20 cellular contexts compared by ENCODE assay signal in the genomic region with DNA sequence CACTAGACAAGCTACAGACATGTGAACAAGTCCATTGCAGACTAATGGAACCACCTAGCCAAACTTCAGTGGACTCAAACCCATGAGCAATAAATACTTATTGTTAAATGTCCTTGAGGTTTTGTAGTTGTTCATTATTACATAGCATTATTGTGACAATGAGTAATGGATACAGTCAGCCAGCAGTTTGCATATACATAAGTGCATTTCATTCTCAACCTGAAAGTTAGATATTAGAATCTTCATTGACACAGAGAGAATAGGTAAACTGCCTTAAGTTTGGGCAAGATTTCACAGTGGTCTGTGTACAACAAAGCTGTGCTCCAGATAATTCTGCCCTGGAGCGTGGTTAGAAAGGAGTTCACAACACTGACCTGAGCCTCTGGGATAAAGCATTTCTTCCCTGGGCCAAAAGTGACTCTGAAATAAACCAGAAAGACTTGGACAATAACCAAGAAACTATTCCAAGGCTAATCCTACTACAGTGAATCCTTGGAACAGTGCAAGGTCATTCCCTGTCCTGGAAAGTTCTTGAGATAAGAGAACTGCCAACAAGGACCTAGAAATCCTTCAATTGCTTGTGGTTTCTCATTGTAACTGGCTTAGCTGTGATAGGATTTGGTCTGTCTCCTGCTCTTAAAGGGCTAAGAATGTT.
DNase-seq lines count a peak whose midpoint lies in the region; ATAC-seq and TF ChIP-seq lines count a peak whose summit lies in the region.
"Had no signal": no experiment of that assay in that cellular context is flagged by ENCODE, and none has a peak within 500 bp of the region (broad histone marks: within the 10 kb centered on the region; RNA-seq: fewer than 3 reads in every experiment).

No MANE protein-coding gene starts in this region.

- H3K4me3 Mint-ChIP-seq in GM23338 = no peak overlapping the region
- H3K4me3 Mint-ChIP-seq: B cell, H9 had no signal

- H3K4me1 ChIP-seq in GM23338 (ENCODE audit: insufficient read depth) = no peaks in the 10 kb centered on the region
- peaks cover 7% of the 10 kb centered on the region for H3K4me1 ChIP-seq in ovary (ENCODE audit: insufficient read depth)
- H3K4me1 ChIP-seq: SJCRH30 had no signal

- H3K9me3 ChIP-seq in ovary = no peaks in the 10 kb centered on the region
- H3K9me3 ChIP-seq: SJCRH30 had no signal

- WGBS in ovary, 3 donors = 4 to 21% (median 13%) methylated on average over 1 of the region's 1 CpG

- H3K36me3 ChIP-seq in GM23338 (ENCODE audit: insufficient read depth) (no peaks in the 10 kb centered on the region), ovary (no peaks in the 10 kb centered on the region)
- H3K36me3 ChIP-seq: SJCRH30 had no signal

- H3K27me3 Mint-ChIP-seq in GM23338 (ENCODE audit: insufficient read depth, low read depth, poor library complexity) = peaks cover 2% of the 10 kb centered on the region

- H4K20me1 ChIP-seq in GM23338 (replicated peaks; ENCODE audit: insufficient read depth) = no peaks in the 10 kb centered on the region

- DNase-seq in NCI-H82 (lab: John Stamatoyannopoulos, UW) (peak; percentile 15), NCI-H82 treated with DMSO at 0.1 percent for 48 hours (lab: John Stamatoyannopoulos, UW; ENCODE audit: unreplicated experiment) (no peak), GM23338 (ENCODE audit: low spot score) (no peak), astrocyte of the spinal cord (ENCODE audit: low read depth, low spot score) (peak; percentile 16), ovary (peak in 1 of 5 donors; percentile 36), RKO (ENCODE audit: low spot score) (no peak)
- no peak for DNase-seq in effector CD8-positive, alpha-beta T cell (lab: John Stamatoyannopoulos, UW)
- DNase-seq: DMS79 treated with DMSO at 0.1 percent for 48 hours, H9, MV-4-11, NCI-H1694 treated with DMSO at 0.1 percent for 48 hours, NCI-H2107, NCI-H510A treated with DMSO at 0.1 percent for 48 hours, NCI-H774, SJCRH30 had no signal

- H3K27me3 ChIP-seq in GM23338 (ENCODE audit: insufficient read depth) (no peaks in the 10 kb centered on the region), ovary (no peaks in the 10 kb centered on the region)
- H3K27me3 ChIP-seq: SJCRH30 had no signal

- no peak for TF ChIP-seq POLR2A in ovary (IDR thresholded peaks at IDR 0.05)

- no peak overlapping the region for H3K27ac ChIP-seq in GM23338 (ENCODE audit: low read depth)
- peak overlapping the region; percentile 44 to 57 for H3K27ac ChIP-seq in ovary
- H3K27ac ChIP-seq: 22Rv1, KMS-11, RWPE1, SJCRH30 had no signal

- no peaks in the 10 kb centered on the region for H3K79me2 ChIP-seq in GM23338 (replicated peaks; ENCODE audit: insufficient read depth)

- H3K4me2 ChIP-seq in GM23338 = no peak overlapping the region
- H3K4me2 ChIP-seq: KMS-11 had no signal

- H3K27ac Mint-ChIP-seq in GM23338 = no peak overlapping the region
- H3K27ac Mint-ChIP-seq: B cell, H9 had no signal

- H3F3A ChIP-seq in GM23338 (replicated peaks; ENCODE audit: low read depth) = no peaks in the 10 kb centered on the region

- 0 out of 3 replicates have a peak, but pooled peaks cover 3% of the 10 kb centered on the region for H3K4me1 Mint-ChIP-seq in GM23338
- H3K4me1 Mint-ChIP-seq: B cell had no signal

- ATAC-seq in GM23338 (no peak), GM21390 (IDR thresholded peaks at IDR 0.05; ENCODE audit: unreplicated experiment) (no peak)

- H3K9me2 ChIP-seq in GM23338 (ENCODE audit: insufficient read depth) = peaks cover 20% of the 10 kb centered on the region

- H3K4me3 ChIP-seq in GM23338 = no peak overlapping the region
- no peak overlapping the region for H3K4me3 ChIP-seq in astrocyte of the spinal cord (ENCODE audit: low read depth, low read length)
- no peak overlapping the region for H3K4me3 ChIP-seq in ovary
- H3K4me3 ChIP-seq: SJCRH30 had no signal

- no peak for TF ChIP-seq CTCF in GM23338 (conservative IDR thresholded peaks at IDR 0.05; ENCODE audit: low read depth in 2 of 2)
- TF ChIP-seq CTCF in astrocyte of the spinal cord (IDR thresholded peaks at IDR 0.05; ENCODE audit: low read depth, low read length) = no peak
- no peak for TF ChIP-seq CTCF in ovary (IDR thresholded peaks at IDR 0.05)

- no peaks in the 10 kb centered on the region for H3K36me3 Mint-ChIP-seq in GM23338 (ENCODE audit: low read depth)

- intact Hi-C loops in ovary (cut with DNase I) = no loop called here

- peak overlapping the region; percentile 23; the same call in 1 of the 2 replicates for H2AFZ ChIP-seq in GM23338

- H3K9me3 Mint-ChIP-seq in GM23338 = no peaks in the 10 kb centered on the region

- TF ChIP-seq EP300 in ovary (IDR thresholded peaks at IDR 0.05) = no peak

- in situ Hi-C loops in astrocyte of the spinal cord (cut with HindIII; ENCODE audit: low sequenced_read_pairs) = no loop called here

TF ChIP-seq in GM23338, 12 proteins besides CTCF, POLR2A, EP300 and RAD21:
- TF ChIP-seq, protein P1, sequence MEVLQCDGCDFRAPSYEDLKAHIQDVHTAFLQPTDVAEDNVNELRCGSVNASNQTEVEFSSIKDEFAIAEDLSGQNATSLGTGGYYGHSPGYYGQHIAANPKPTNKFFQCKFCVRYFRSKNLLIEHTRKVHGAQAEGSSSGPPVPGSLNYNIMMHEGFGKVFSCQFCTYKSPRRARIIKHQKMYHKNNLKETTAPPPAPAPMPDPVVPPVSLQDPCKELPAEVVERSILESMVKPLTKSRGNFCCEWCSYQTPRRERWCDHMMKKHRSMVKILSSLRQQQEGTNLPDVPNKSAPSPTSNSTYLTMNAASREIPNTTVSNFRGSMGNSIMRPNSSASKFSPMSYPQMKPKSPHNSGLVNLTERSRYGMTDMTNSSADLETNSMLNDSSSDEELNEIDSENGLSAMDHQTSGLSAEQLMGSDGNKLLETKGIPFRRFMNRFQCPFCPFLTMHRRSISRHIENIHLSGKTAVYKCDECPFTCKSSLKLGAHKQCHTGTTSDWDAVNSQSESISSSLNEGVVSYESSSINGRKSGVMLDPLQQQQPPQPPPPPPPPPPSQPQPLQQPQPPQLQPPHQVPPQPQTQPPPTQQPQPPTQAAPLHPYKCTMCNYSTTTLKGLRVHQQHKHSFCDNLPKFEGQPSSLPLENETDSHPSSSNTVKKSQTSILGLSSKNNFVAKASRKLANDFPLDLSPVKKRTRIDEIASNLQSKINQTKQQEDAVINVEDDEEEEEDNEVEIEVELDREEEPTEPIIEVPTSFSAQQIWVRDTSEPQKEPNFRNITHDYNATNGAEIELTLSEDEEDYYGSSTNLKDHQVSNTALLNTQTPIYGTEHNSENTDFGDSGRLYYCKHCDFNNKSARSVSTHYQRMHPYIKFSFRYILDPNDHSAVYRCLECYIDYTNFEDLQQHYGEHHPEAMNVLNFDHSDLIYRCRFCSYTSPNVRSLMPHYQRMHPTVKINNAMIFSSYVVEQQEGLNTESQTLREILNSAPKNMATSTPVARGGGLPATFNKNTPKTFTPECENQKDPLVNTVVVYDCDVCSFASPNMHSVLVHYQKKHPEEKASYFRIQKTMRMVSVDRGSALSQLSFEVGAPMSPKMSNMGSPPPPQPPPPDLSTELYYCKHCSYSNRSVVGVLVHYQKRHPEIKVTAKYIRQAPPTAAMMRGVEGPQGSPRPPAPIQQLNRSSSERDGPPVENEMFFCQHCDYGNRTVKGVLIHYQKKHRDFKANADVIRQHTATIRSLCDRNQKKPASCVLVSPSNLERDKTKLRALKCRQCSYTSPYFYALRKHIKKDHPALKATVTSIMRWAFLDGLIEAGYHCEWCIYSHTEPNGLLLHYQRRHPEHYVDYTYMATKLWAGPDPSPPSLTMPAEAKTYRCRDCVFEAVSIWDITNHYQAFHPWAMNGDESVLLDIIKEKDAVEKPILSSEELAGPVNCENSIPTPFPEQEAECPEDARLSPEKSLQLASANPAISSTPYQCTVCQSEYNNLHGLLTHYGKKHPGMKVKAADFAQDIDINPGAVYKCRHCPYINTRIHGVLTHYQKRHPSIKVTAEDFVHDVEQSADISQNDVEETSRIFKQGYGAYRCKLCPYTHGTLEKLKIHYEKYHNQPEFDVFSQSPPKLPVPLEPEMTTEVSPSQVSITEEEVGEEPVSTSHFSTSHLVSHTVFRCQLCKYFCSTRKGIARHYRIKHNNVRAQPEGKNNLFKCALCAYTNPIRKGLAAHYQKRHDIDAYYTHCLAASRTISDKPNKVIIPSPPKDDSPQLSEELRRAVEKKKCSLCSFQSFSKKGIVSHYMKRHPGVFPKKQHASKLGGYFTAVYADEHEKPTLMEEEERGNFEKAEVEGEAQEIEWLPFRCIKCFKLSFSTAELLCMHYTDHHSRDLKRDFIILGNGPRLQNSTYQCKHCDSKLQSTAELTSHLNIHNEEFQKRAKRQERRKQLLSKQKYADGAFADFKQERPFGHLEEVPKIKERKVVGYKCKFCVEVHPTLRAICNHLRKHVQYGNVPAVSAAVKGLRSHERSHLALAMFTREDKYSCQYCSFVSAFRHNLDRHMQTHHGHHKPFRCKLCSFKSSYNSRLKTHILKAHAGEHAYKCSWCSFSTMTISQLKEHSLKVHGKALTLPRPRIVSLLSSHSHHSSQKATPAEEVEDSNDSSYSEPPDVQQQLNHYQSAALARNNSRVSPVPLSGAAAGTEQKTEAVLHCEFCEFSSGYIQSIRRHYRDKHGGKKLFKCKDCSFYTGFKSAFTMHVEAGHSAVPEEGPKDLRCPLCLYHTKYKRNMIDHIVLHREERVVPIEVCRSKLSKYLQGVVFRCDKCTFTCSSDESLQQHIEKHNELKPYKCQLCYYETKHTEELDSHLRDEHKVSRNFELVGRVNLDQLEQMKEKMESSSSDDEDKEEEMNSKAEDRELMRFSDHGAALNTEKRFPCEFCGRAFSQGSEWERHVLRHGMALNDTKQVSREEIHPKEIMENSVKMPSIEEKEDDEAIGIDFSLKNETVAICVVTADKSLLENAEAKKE (CRISPR knock-in tag; IDR thresholded peaks at IDR 0.05) = no peak

Comparison
In these comparisons a context has a peak if more than half of its experiments do, and no peak if none do; other contexts are left out.
1. DNase-seq: peak in NCI-H82 (single experiment) and astrocyte of the spinal cord (single experiment); none in NCI-H82 treated with DMSO at 0.1 percent for 48 hours (single experiment), GM23338 (single experiment), RKO (single experiment) and effector CD8-positive, alpha-beta T cell (single experiment).